Comparison of ENCODE assay signal across 10 cellular contexts in genomic region chr6:26440977-26441358, GRCh38. TPM values are rescaled to one million over a fixed set of nuclear protein-coding genes. Genes with fewer than 3 reads are reported as not detected.
DNase-seq lines count a peak whose midpoint lies in the region; ATAC-seq and TF ChIP-seq lines count a peak whose summit lies in the region.
"Had no signal": no experiment of that assay in that cellular context is flagged by ENCODE, and none has a peak within 500 bp of the region (broad histone marks: within the 10 kb centered on the region; RNA-seq: fewer than 3 reads in every experiment).

No MANE protein-coding gene starts in this region.

- WGBS in heart left ventricle, 4 donors, result 32 to 50% (median 37%) methylated on average over 2 of the region's 2 CpGs

- ATAC-seq in heart left ventricle (no peak), Right ventricle myocardium inferior (no peak), upper lobe of right lung (no peak)

- peak overlapping the region; percentile 22 to 73 (median 62) for H3K4me3 ChIP-seq in heart left ventricle
- peak overlapping the region; percentile 60 for H3K4me3 ChIP-seq in astrocyte of the cerebellum (ENCODE audit: low read depth, low read length)
- H3K4me3 ChIP-seq in mononuclear cell (ENCODE audit: low read length), result peak overlapping the region; percentile 69
- H3K4me3 ChIP-seq in upper lobe of right lung, result peak overlapping the region; percentile 58
- H3K4me3 ChIP-seq: neural progenitor cell had no signal

- in situ Hi-C loops in astrocyte of the cerebellum (cut with HindIII; ENCODE audit: low sequenced_read_pairs) (no loop called here), GM13976 (cut with MboI; ENCODE audit: low sequenced_read_pairs, unreplicated experiment) (no loop called here)

- DNase-seq in heart left ventricle (no peak), Right ventricle myocardium inferior (ENCODE audit: missing footprints) (no peak), astrocyte of the cerebellum (ENCODE audit: low read depth) (no peak), upper lobe of right lung (no peak), HEK293T (ENCODE audit: extremely low spot score) (no peak), GM13976 (ENCODE audit: low spot score) (no peak)
- DNase-seq in activated effector memory CD4-positive, alpha-beta T cell treated with anti-CD3 and anti-CD28 coated beads, Interleukin-2, amount 50 U/mL, for 16 hours, result no peak
- DNase-seq: NCI-H2171 treated with DMSO at 0.1 percent for 48 hours had no signal

- CTCF ChIA-PET in HEK293T (lab: Yijun Ruan, JAX), result no interaction called here

- TF ChIP-seq POLR2A in heart left ventricle (IDR thresholded peaks at IDR 0.05), result no peak

- H3K36me3 ChIP-seq in heart left ventricle (peaks cover 0 to 18% (median 7%) of the 10 kb centered on the region in 9 donors), upper lobe of right lung (peaks cover 13% of the 10 kb centered on the region)
- H3K36me3 ChIP-seq: neural progenitor cell had no signal

- POLR2A ChIA-PET in HEK293T (lab: Yijun Ruan, JAX), result no interaction called here

- peak overlapping the region; percentile 67 to 94 (median 80) for H3K27ac ChIP-seq in heart left ventricle
- peak overlapping the region; percentile 83 for H3K27ac ChIP-seq in upper lobe of right lung
- H3K27ac ChIP-seq: neural progenitor cell had no signal

- no peak for TF ChIP-seq CTCF in heart left ventricle (IDR thresholded peaks at IDR 0.05)
- no peak for TF ChIP-seq CTCF in astrocyte of the cerebellum (IDR thresholded peaks at IDR 0.05; ENCODE audit: low read depth, low read length, missing control alignments)
- TF ChIP-seq CTCF in upper lobe of right lung (IDR thresholded peaks at IDR 0.05), result no peak
- no peak for TF ChIP-seq CTCF in GM13976 (IDR thresholded peaks at IDR 0.05; ENCODE audit: borderline replicate concordance, control extremely low read depth, extremely low read depth, insufficient read depth, missing control alignments)

- no peaks in the 10 kb centered on the region for H3K9me3 ChIP-seq in heart left ventricle
- H3K9me3 ChIP-seq in mononuclear cell (ENCODE audit: low read depth, low read length), result no peaks in the 10 kb centered on the region
- no peaks in the 10 kb centered on the region for H3K9me3 ChIP-seq in upper lobe of right lung

- H3K27me3 ChIP-seq in heart left ventricle, result no peaks in the 10 kb centered on the region
- no peaks in the 10 kb centered on the region for H3K27me3 ChIP-seq in mononuclear cell (ENCODE audit: insufficient read depth, low read length)
- H3K27me3 ChIP-seq in upper lobe of right lung, result no peaks in the 10 kb centered on the region
- H3K27me3 ChIP-seq: neural progenitor cell had no signal

- H3K4me1 ChIP-seq in heart left ventricle (peaks cover 0 to 46% (median 12%) of the 10 kb centered on the region in 12 donors), mononuclear cell (ENCODE audit: insufficient read depth, low read length) (peaks cover 31% of the 10 kb centered on the region), upper lobe of right lung (peaks cover 31% of the 10 kb centered on the region)

- intact Hi-C loops in heart left ventricle (cut with DNase I), result no loop called here
- intact Hi-C loops in Right ventricle myocardium inferior (cut with DNase I), result no loop called here
- intact Hi-C loops in upper lobe of right lung (cut with DNase I), result no loop called here

TF ChIP-seq in HEK293T, 16 proteins besides CTCF, POLR2A, EP300 and RAD21:
- no peak for TF ChIP-seq ARNT (IDR thresholded peaks at IDR 0.05)
- no peak for TF ChIP-seq FOXA1 (IDR thresholded peaks at IDR 0.05)
- TF ChIP-seq CTBP1 (IDR thresholded peaks at IDR 0.05; ENCODE audit: borderline replicate concordance), result no peak
- no peak for TF ChIP-seq NFRKB (IDR thresholded peaks at IDR 0.05)
- no peak for TF ChIP-seq HDGF (IDR thresholded peaks at IDR 0.05; ENCODE audit: borderline replicate concordance)
- no peak for TF ChIP-seq PKNOX1 (IDR thresholded peaks at IDR 0.05)
- no peak for TF ChIP-seq LEF1 (IDR thresholded peaks at IDR 0.05; ENCODE audit: borderline replicate concordance)
- no peak for TF ChIP-seq ZNF384 (IDR thresholded peaks at IDR 0.05)
- no peak for TF ChIP-seq L3MBTL2 (conservative IDR thresholded peaks at IDR 0.05)

RNA-seq across cellular contexts. Expression of gene BTN3A3, which starts 0.7 kb away (rescaled TPM):
- total RNA-seq in heart left ventricle (10 to 100 TPM in 2 of 9 donors, 1 to 10 TPM in 7; 4.8 to 31.2 (median 7.9) TPM), Right ventricle myocardium inferior (9.4 TPM), mononuclear cell (19.4 TPM), upper lobe of right lung (46.9 TPM)
- polyA plus RNA-seq in heart left ventricle, result 1 to 10 TPM; 5.9 to 7.7 TPM

RNA-seq across cellular contexts. Expression of gene BTN2A1, which starts 16.8 kb away (rescaled TPM):
- total RNA-seq in heart left ventricle, result 10 to 100 TPM in 7 of 9 donors, 1 to 10 TPM in 2; 9.2 to 26.2 (median 14.8) TPM
- polyA plus RNA-seq in heart left ventricle, result 10 to 100 TPM in 1 of 2 donors, 1 to 10 TPM in 1; 6.6 to 26.7 TPM
- 14.5 TPM for total RNA-seq in Right ventricle myocardium inferior
- 11.1 TPM for total RNA-seq in mononuclear cell
- 26.3 TPM for total RNA-seq in upper lobe of right lung

RNA-seq across cellular contexts. Expression of gene BTN3A1, which starts 38.9 kb away (rescaled TPM):
- total RNA-seq in heart left ventricle (10 to 100 TPM in 3 of 9 donors, 1 to 10 TPM in 6; 3.1 to 47.6 (median 9.1) TPM), Right ventricle myocardium inferior (11.2 TPM), mononuclear cell (51.2 TPM), upper lobe of right lung (52.2 TPM)
- polyA plus RNA-seq in heart left ventricle, result 1 to 10 TPM; 5.1 to 5.2 TPM

RNA-seq across cellular contexts. Expression of gene BTN2A2, which starts 58.1 kb away (rescaled TPM):
- total RNA-seq in heart left ventricle, result 10 to 100 TPM in 2 of 9 donors, 1 to 10 TPM in 7; 1.7 to 20.4 (median 3.0) TPM
- 1 to 10 TPM; 3.2 to 4.3 TPM for polyA plus RNA-seq in heart left ventricle
- 6.0 TPM for total RNA-seq in Right ventricle myocardium inferior
- 29.2 TPM for total RNA-seq in mononuclear cell
- total RNA-seq in upper lobe of right lung, result 25.6 TPM

RNA-seq across cellular contexts. Expression of gene BTN1A1, which starts 59.1 kb away (rescaled TPM):
- not detected for total RNA-seq in heart left ventricle
- not detected for polyA plus RNA-seq in heart left ventricle
- total RNA-seq in Right ventricle myocardium inferior, result not detected
- not detected for total RNA-seq in mononuclear cell
- total RNA-seq in upper lobe of right lung, result not detected
